Comparison of ENCODE assay signal across 8 cellular contexts in the genomic region with DNA sequence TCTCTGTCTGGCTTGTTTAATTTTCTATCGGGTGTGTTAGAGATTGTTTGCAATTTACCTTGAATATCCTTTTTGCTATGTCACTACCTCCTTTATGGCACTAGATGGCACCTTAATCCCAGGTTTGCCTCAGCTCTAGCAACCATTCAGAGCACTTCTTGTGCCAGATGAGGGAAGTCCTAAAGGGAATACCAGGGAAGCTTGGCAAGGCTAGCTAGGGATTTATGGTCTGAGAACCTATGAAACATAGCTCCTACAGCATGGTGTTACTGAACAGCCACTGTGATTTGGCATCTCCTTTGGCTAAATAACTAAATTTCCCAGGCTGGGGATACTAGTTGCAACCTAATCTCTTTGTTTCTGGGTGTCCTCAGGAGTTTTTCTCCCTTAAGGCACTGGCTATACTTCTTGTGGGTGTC.
DNase-seq lines count a peak whose midpoint lies in the region; ATAC-seq, FAIRE-seq and TF ChIP-seq lines count a peak whose summit lies in the region.

No MANE protein-coding gene starts in this region.

- H3K27ac ChIP-seq in SK-N-SH (ENCODE audit: low read depth in 2 of 2, low read length in 1 of 2): no peak overlapping the region

- ATAC-seq in HG02870 (IDR thresholded peaks at IDR 0.05; ENCODE audit: unreplicated experiment): peak; percentile 83
- ATAC-seq in stimulated activated effector memory CD8-positive, alpha-beta T cell treated with anti-CD3 and anti-CD28 coated beads, Interleukin-12 subunit alpha, Interleukin-12 subunit beta, amount 100 ng/mL, for 72 hours: peak; percentile 85

- no peaks in the 10 kb centered on the region for H3K9me3 ChIP-seq in SK-N-SH

- DNase-seq in Ammon's horn (ENCODE audit: low spot score) (peak; percentile 88), GM18507 (ENCODE audit: extremely low spot score, insufficient read length, low read depth) (peak; percentile 23), NCI-H128 (lab: John Stamatoyannopoulos, UW; ENCODE audit: unreplicated experiment) (peak; percentile 54), SK-N-SH (peak; percentile 66), cardiac fibroblast (ENCODE audit: low read depth in 2 of 2) (peak; percentile 84 to 91), kidney epithelial cell (ENCODE audit: low read depth) (peak; percentile 37)
- peak in 1 of 2 donors; percentile 60 for DNase-seq in stimulated activated effector memory CD8-positive, alpha-beta T cell treated with anti-CD3 and anti-CD28 coated beads, Interleukin-12 subunit alpha, Interleukin-12 subunit beta, amount 100 ng/mL, for 72 hours (ENCODE audit: low spot score in 2 of 2)

- H3K4me1 Mint-ChIP-seq in stimulated activated effector memory CD8-positive, alpha-beta T cell treated with anti-CD3 and anti-CD28 coated beads, Interleukin-12 subunit alpha, Interleukin-12 subunit beta, amount 100 ng/mL, for 72 hours: peaks cover 8% of the 10 kb centered on the region

- CTCF ChIA-PET in SK-N-SH (lab: Yijun Ruan, JAX): interaction anchor here (0.6 to 3.9 kb wide), 25 partner anchors 9 to 1688 kb away, joined by 3 to 31 read pairs (median 4); a partner anchor contains a TSS

- H3K27me3 ChIP-seq in SK-N-SH (ENCODE audit: insufficient read depth): no peaks in the 10 kb centered on the region; the same call in 1 of the 2 replicates
- H3K27me3 ChIP-seq in kidney epithelial cell (ENCODE audit: control insufficient read depth, insufficient read depth, low read length): no peaks in the 10 kb centered on the region

- no peak overlapping the region for H3K27ac Mint-ChIP-seq in stimulated activated effector memory CD8-positive, alpha-beta T cell treated with anti-CD3 and anti-CD28 coated beads, Interleukin-12 subunit alpha, Interleukin-12 subunit beta, amount 100 ng/mL, for 72 hours

- POLR2A ChIA-PET in SK-N-SH (lab: Yijun Ruan, JAX): interaction anchor here (1.9 kb wide), 1 partner anchor 323 kb away, joined by 8 read pairs; a partner anchor contains a TSS

- no peaks in the 10 kb centered on the region for H3K36me3 Mint-ChIP-seq in stimulated activated effector memory CD8-positive, alpha-beta T cell treated with anti-CD3 and anti-CD28 coated beads, Interleukin-12 subunit alpha, Interleukin-12 subunit beta, amount 100 ng/mL, for 72 hours

- peak; percentile 100 for TF ChIP-seq RAD21 in SK-N-SH (IDR thresholded peaks at IDR 0.05; ENCODE audit: low read length)

- H3K36me3 ChIP-seq in SK-N-SH (replicated peaks in 1 of 2; ENCODE audit: control insufficient read depth in 1 of 2, insufficient read depth in 2 of 2, low read length in 1 of 2) (no peaks in the 10 kb centered on the region), kidney epithelial cell (ENCODE audit: control insufficient read depth, insufficient read depth, low read length) (no peaks in the 10 kb centered on the region)

- no peak overlapping the region for H3K9ac ChIP-seq in SK-N-SH

- H3K9me3 Mint-ChIP-seq in stimulated activated effector memory CD8-positive, alpha-beta T cell treated with anti-CD3 and anti-CD28 coated beads, Interleukin-12 subunit alpha, Interleukin-12 subunit beta, amount 100 ng/mL, for 72 hours: no peaks in the 10 kb centered on the region

- H2AFZ ChIP-seq in SK-N-SH (ENCODE audit: low read depth): no peak overlapping the region

- no peaks in the 10 kb centered on the region for H3F3A ChIP-seq in SK-N-SH (replicated peaks; ENCODE audit: insufficient read depth)

- no peak overlapping the region for H3K4me2 ChIP-seq in SK-N-SH

- no peaks in the 10 kb centered on the region for H3K9me2 ChIP-seq in SK-N-SH

- no peak overlapping the region; a peak in 1 of 4 replicates for H3K4me3 ChIP-seq in SK-N-SH (ENCODE audit: low read depth in 2 of 2, low read length in 1 of 2)
- no peak overlapping the region for H3K4me3 ChIP-seq in cardiac fibroblast (replicated peaks in 1 of 2; ENCODE audit: low read depth in 2 of 2, low read length in 2 of 2)
- H3K4me3 ChIP-seq in kidney epithelial cell (ENCODE audit: low read depth, low read length): no peak overlapping the region

- no peaks in the 10 kb centered on the region for H4K20me1 ChIP-seq in SK-N-SH (ENCODE audit: insufficient read depth)

- no peak overlapping the region for H3K4me3 Mint-ChIP-seq in stimulated activated effector memory CD8-positive, alpha-beta T cell treated with anti-CD3 and anti-CD28 coated beads, Interleukin-12 subunit alpha, Interleukin-12 subunit beta, amount 100 ng/mL, for 72 hours

- TF ChIP-seq EP300 in SK-N-SH (IDR thresholded peaks at IDR 0.05; ENCODE audit: borderline replicate concordance in 1 of 2, low read depth in 1 of 2, low read length in 1 of 2): no peak

- H3K4me1 ChIP-seq in SK-N-SH (ENCODE audit: control insufficient read depth in 1 of 2, insufficient read depth in 2 of 2, low read depth in 1 of 2, low read length in 1 of 2): no peaks in the 10 kb centered on the region

- TF ChIP-seq CTCF in SK-N-SH (IDR thresholded peaks at IDR 0.05) (peak; percentile 96), cardiac fibroblast (IDR thresholded peaks at IDR 0.05; ENCODE audit: low read depth, low read length) (peak; percentile 67), kidney epithelial cell (IDR thresholded peaks at IDR 0.05; ENCODE audit: insufficient read depth, low read length, poor library complexity, severe bottlenecking) (peak; percentile 73)

- no peaks in the 10 kb centered on the region for H3K79me2 ChIP-seq in SK-N-SH (ENCODE audit: insufficient read depth)

- 2% methylated on average over 1 of the region's 1 CpG for WGBS in SK-N-SH (ENCODE audit: low lambda C conversion rate)

- FAIRE-seq in GM18507 (lab: Jason Lieb, UNC): peak; percentile 87

TF ChIP-seq in SK-N-SH, 30 proteins besides CTCF, POLR2A, EP300 and RAD21:
- TF ChIP-seq SMC3 (IDR thresholded peaks at IDR 0.05; ENCODE audit: low read depth, low read length): peak; percentile 98
- TF ChIP-seq RCOR1 (IDR thresholded peaks at IDR 0.05; ENCODE audit: low read length): 0 out of 2 replicates have a peak, but pooled peaks have one; percentile 46
- TF ChIP-seq CHD2 (IDR thresholded peaks at IDR 0.05; ENCODE audit: low read length, partially characterized antibody): peak; percentile 24
- no peak for TF ChIP-seq SIN3A (IDR thresholded peaks at IDR 0.05; ENCODE audit: borderline replicate concordance, low read depth, low read length)
- TF ChIP-seq, protein P1, sequence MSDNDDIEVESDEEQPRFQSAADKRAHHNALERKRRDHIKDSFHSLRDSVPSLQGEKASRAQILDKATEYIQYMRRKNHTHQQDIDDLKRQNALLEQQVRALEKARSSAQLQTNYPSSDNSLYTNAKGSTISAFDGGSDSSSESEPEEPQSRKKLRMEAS (IDR thresholded peaks at IDR 0.05; ENCODE audit: low read depth): no peak
- no peak for TF ChIP-seq MXI1 (IDR thresholded peaks at IDR 0.05; ENCODE audit: low read depth, low read length)
